In the genomic region with DNA sequence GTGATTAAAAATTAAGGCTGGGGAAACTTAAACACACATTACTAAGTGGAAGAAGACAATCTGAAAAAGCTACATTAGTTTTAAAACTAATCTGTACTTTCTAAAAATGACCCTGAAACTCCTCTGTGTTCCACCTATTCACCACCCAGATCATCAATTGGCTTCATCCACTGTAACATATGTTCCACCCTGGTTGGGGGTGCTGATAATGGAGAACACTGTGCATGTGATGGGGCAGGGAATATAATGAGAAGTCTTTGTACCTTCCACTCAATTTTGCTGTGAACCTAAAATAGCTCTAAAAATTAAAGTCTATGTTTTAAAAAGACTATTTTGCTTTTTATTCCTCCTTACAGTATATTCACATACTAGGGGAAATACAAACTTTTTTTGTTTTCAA, we compare ENCODE assay signal across 19 cellular contexts.
A peak's percentile ranks its signal among the peaks of the same experiment; 100 is the strongest.
DNase-seq lines count a peak whose midpoint lies in the region; ATAC-seq lines count a peak whose summit lies in the region.
"Had no signal": no experiment of that assay in that cellular context is flagged by ENCODE, and none has a peak within 500 bp of the region (broad histone marks: within the 10 kb centered on the region; RNA-seq: fewer than 3 reads in every experiment).

No MANE protein-coding gene starts in this region.

- ATAC-seq in GM19328 (IDR thresholded peaks at IDR 0.05; ENCODE audit: unreplicated experiment), result no peak
- ATAC-seq: A549, HCT116 had no signal

- DNase-seq in NCI-H82 (lab: John Stamatoyannopoulos, UW) (peak; percentile 22), NCI-H82 treated with DMSO at 0.1 percent for 48 hours (lab: John Stamatoyannopoulos, UW; ENCODE audit: unreplicated experiment) (no peak), NCI-H69 (lab: John Stamatoyannopoulos, UW) (peak; percentile 30), cerebellar cortex (ENCODE audit: low spot score) (peak; percentile 50), retina (no peak)
- DNase-seq: 8988T; ACHN; AML-193; BE2C; CD4-positive, alpha-beta T cell; CD8-positive, alpha-beta memory T cell; DMS153; DND-41; GDM1; GM23248; H9 had no signal

Comparison
In these comparisons a context has a peak if more than half of its experiments do, and no peak if none do; other contexts are left out.
1. DNase-seq: peak in NCI-H82 (single experiment), NCI-H69 (single experiment) and cerebellar cortex (single experiment); none in NCI-H82 treated with DMSO at 0.1 percent for 48 hours (single experiment) and retina (single experiment).